Comparison of ENCODE assay signal across 21 cellular contexts in the genomic region with DNA sequence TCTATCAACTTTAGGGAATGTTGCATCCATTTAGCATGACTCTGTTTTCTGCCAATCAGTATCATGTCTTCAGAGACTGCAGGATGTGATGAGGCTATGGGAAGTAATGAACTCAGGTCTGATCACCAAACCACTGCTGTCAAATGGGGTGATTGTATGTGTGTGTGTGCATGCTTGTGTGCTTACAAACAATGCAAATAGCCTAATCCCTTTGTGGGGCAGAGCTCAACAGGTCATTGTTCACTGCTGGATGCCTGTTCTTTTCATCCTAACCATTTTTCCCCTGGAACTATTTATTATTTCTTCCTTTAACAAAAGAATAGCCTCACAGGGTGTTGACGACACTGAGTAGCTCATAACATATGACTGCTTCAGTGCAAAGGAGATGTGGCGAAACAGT. TPM values are rescaled to one million over a fixed set of nuclear protein-coding genes. Genes with fewer than 3 reads are reported as not detected.
"Had no signal": no experiment of that assay in that cellular context is flagged by ENCODE, and none has a peak within 500 bp of the region (broad histone marks: within the 10 kb centered on the region; RNA-seq: fewer than 3 reads in every experiment).

No MANE protein-coding gene starts in this region.

- H3K36me3 ChIP-seq: colonic mucosa, gastroesophageal sphincter, right atrium auricular region, transverse colon, WERI-Rb-1 had no signal

- H3K9me3 ChIP-seq: colonic mucosa, gastroesophageal sphincter, right atrium auricular region, transverse colon had no signal

- H3K27me3 Mint-ChIP-seq: activated CD8-positive, alpha-beta T cell treated with anti-CD3 and anti-CD28 coated beads for 36 hours had no signal

- H3K4me1 Mint-ChIP-seq: mesothelial cell of epicardium; stimulated activated naive B cell treated with anti-CD40 and anti-IgM and Interleukin-4, amounts not matched to agents 10 μg/mL and 1 μg/mL and 100 μg/mL, for 72 hours had no signal

- ATAC-seq: activated CD8-positive, alpha-beta T cell treated with anti-CD3 and anti-CD28 coated beads for 36 hours; gastroesophageal sphincter; stimulated activated naive B cell treated with anti-CD40 and anti-IgM and Interleukin-4, amounts not matched to agents 10 μg/mL and 1 μg/mL and 100 μg/mL, for 72 hours had no signal

- H3K27ac ChIP-seq: colonic mucosa, gastroesophageal sphincter, parathyroid adenoma, right atrium auricular region, transverse colon, WERI-Rb-1 had no signal

- H3K4me3 Mint-ChIP-seq: activated CD8-positive, alpha-beta T cell treated with anti-CD3 and anti-CD28 coated beads for 36 hours; mesothelial cell of epicardium; stimulated activated naive B cell treated with anti-CD40 and anti-IgM and Interleukin-4, amounts not matched to agents 10 μg/mL and 1 μg/mL and 100 μg/mL, for 72 hours had no signal

- H3K4me1 ChIP-seq: colonic mucosa, gastroesophageal sphincter, parathyroid adenoma, right atrium auricular region, transverse colon had no signal

- H3K27me3 ChIP-seq: colonic mucosa, gastroesophageal sphincter, right atrium auricular region, transverse colon had no signal

- H3K9me3 Mint-ChIP-seq: activated CD8-positive, alpha-beta T cell treated with anti-CD3 and anti-CD28 coated beads for 36 hours had no signal

- DNase-seq: activated CD4-positive, alpha-beta T cell treated with anti-CD3 and anti-CD28 coated beads for 4 hours; activated CD8-positive, alpha-beta memory T cell treated with anti-CD3 and anti-CD28 coated beads, Interleukin-2, amount 50 U/mL, for 48 hours; activated CD8-positive, alpha-beta T cell treated with anti-CD3 and anti-CD28 coated beads for 36 hours; activated naive CD4-positive, alpha-beta T cell; aorta; colonic mucosa; effector CD8-positive, alpha-beta T cell; hippocampal formation; kidney glomerular epithelial cell; stimulated activated naive B cell treated with anti-CD40 and anti-IgM and Interleukin-4, amounts not matched to agents 10 μg/mL and 1 μg/mL and 100 μg/mL, for 72 hours; substantia nigra; T-helper 9 cell; transverse colon; WERI-Rb-1 had no signal

- H3K36me3 Mint-ChIP-seq: mesothelial cell of epicardium; stimulated activated naive B cell treated with anti-CD40 and anti-IgM and Interleukin-4, amounts not matched to agents 10 μg/mL and 1 μg/mL and 100 μg/mL, for 72 hours had no signal

- H3K27ac Mint-ChIP-seq: activated CD8-positive, alpha-beta T cell treated with anti-CD3 and anti-CD28 coated beads for 36 hours; mesothelial cell of epicardium; stimulated activated naive B cell treated with anti-CD40 and anti-IgM and Interleukin-4, amounts not matched to agents 10 μg/mL and 1 μg/mL and 100 μg/mL, for 72 hours had no signal

- H3K4me3 ChIP-seq: colonic mucosa, gastroesophageal sphincter, right atrium auricular region, transverse colon had no signal

RNA-seq across cellular contexts. Expression of a gene that starts 55.9 kb away (rescaled TPM):
- total RNA-seq: activated CD8-positive, alpha-beta T cell treated with anti-CD3 and anti-CD28 coated beads for 36 hours; aorta; cardiac septum; colonic mucosa; gastroesophageal sphincter; lower leg skin; smooth muscle cell; transverse colon had no signal
